In the genomic region with DNA sequence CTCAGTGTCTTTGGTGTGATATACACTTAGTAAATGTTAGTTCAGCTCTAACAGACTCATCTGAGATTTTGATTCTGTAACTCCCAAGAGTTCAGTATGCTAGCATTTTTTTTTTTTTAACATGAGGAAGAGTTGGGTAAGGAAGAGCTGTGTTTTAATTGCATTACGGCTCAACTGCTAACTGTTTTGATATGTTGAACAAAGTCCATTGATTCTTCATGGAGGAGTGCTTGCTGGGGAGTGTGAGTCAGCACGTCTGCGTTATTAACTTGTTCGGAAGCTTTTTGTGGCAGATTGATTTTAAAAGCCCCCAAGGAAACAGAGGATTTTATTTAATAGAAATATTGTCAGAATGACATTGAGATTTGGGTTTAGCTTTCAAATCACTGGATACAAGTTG, we compare ENCODE assay signal across 13 cellular contexts. TPM values are rescaled to one million over a fixed set of nuclear protein-coding genes. Genes with fewer than 3 reads are reported as not detected.
DNase-seq lines count a peak whose midpoint lies in the region; ATAC-seq and TF ChIP-seq lines count a peak whose summit lies in the region.
"Had no signal": no experiment of that assay in that cellular context is flagged by ENCODE, and none has a peak within 500 bp of the region (broad histone marks: within the 10 kb centered on the region; RNA-seq: fewer than 3 reads in every experiment).

No MANE protein-coding gene starts in this region.

- no peak overlapping the region for H3K18ac ChIP-seq in H9 (ENCODE audit: insufficient read length, low read depth, low read length)

- intact Hi-C loops in A673 (cut with micrococcal nuclease; ENCODE audit: unreplicated experiment), result no loop called here
- intact Hi-C loops in mucosa of descending colon (cut with DNase I, micrococcal nuclease), result no loop called here

- H3K27ac ChIP-seq in A673 (ENCODE audit: low read depth, low read length, poor library complexity, severe bottlenecking) (peak overlapping the region; percentile 65), H9 (ENCODE audit: insufficient read length, low read depth, low read length) (no peak overlapping the region)
- H3K27ac ChIP-seq: SJCRH30 had no signal

- H3K79me2 ChIP-seq in H9 (ENCODE audit: insufficient read depth, low read length), result peaks cover 2% of the 10 kb centered on the region; the same call in 1 of the 2 replicates

- no peak overlapping the region for H2AK5ac ChIP-seq in H9 (ENCODE audit: insufficient read length, low read length)

- H3K9ac ChIP-seq in H9 (ENCODE audit: extremely low read depth, insufficient read length, low read length), result no peak overlapping the region

- POLR2A ChIA-PET in A673 (lab: Charles Lee; ENCODE audit: low non-redundant PET), result no interaction called here

- no peak overlapping the region for H3K23ac ChIP-seq in H9 (ENCODE audit: insufficient read length, low read depth, low read length)

- H3K27ac Mint-ChIP-seq in H9, result peak overlapping the region; percentile 28 to 82 (median 77); a peak in 6 of 7 replicates

- TF ChIP-seq CTCF in A673 (conservative IDR thresholded peaks at IDR 0.05; ENCODE audit: low read depth, low read length) (no peak), H9 (conservative IDR thresholded peaks at IDR 0.05) (no peak), mucosa of descending colon (IDR thresholded peaks at IDR 0.05) (no peak)

- H4K5ac ChIP-seq in H9 (ENCODE audit: insufficient read length, low read depth, low read length), result no peak overlapping the region

- H3K9me3 ChIP-seq in A673 (ENCODE audit: low read depth, low read length, poor library complexity, severe bottlenecking), result no peaks in the 10 kb centered on the region
- H3K9me3 ChIP-seq in H9 (ENCODE audit: control insufficient read depth, low read depth, low read length), result no peaks in the 10 kb centered on the region
- H3K9me3 ChIP-seq in mucosa of descending colon, result no peaks in the 10 kb centered on the region
- H3K9me3 ChIP-seq in MG63, result no peaks in the 10 kb centered on the region
- H3K9me3 ChIP-seq: SJCRH30 had no signal

- in situ Hi-C loops in ACHN (cut with HindIII; ENCODE audit: low pct_ligation_motif_present, low pct_unique_long_range_greater_than_20kb, low sequenced_read_pairs), result no loop called here

- CTCF ChIA-PET in A673 (lab: Charles Lee), result no interaction called here

- H3K27me3 ChIP-seq in A673 (replicated peaks; ENCODE audit: insufficient read depth, low read depth, low read length, poor library complexity) (no peaks in the 10 kb centered on the region), H9 (ENCODE audit: insufficient read depth, low read length) (no peaks in the 10 kb centered on the region), MG63 (no peaks in the 10 kb centered on the region)
- H3K27me3 ChIP-seq: SJCRH30 had no signal

- H3K4ac ChIP-seq in H9 (ENCODE audit: low read depth, low read length), result no peak overlapping the region

- H3K4me1 ChIP-seq in A673 (ENCODE audit: insufficient read depth, low read length, poor library complexity, severe bottlenecking) (peaks cover 30% of the 10 kb centered on the region), H9 (ENCODE audit: insufficient read depth, low read length) (peaks cover 7% of the 10 kb centered on the region; the same call in 1 of the 2 replicates), mucosa of descending colon (ENCODE audit: low read depth) (peaks cover 23% of the 10 kb centered on the region)
- H3K4me1 ChIP-seq: SJCRH30 had no signal

- H2BK20ac ChIP-seq in H9 (ENCODE audit: low read depth, low read length, poor library complexity, severe bottlenecking), result no peak overlapping the region

- H3K27me3 Mint-ChIP-seq in H9 (ENCODE audit: low read depth), result no peaks in the 10 kb centered on the region

- peaks cover 6% of the 10 kb centered on the region for H3K79me1 ChIP-seq in H9 (ENCODE audit: insufficient read depth, low read depth, low read length, poor library complexity, severe bottlenecking)

- no peak overlapping the region for H2BK12ac ChIP-seq in H9 (ENCODE audit: insufficient read length, low read depth, low read length)

- H3K36me3 ChIP-seq in A673 (ENCODE audit: insufficient read depth, low read length, poor library complexity, severe bottlenecking) (no peaks in the 10 kb centered on the region), mucosa of descending colon (ENCODE audit: low read depth) (no peaks in the 10 kb centered on the region), MG63 (no peaks in the 10 kb centered on the region)
- H3K36me3 ChIP-seq: SJCRH30 had no signal

- no CpG with 5 or more reads among the region's 4 CpGs for WGBS in H9 (ENCODE audit: extremely low coverage, insufficient read length, low lambda C conversion rate)

- no peak overlapping the region for H2BK15ac ChIP-seq in H9 (ENCODE audit: low read depth, low read length)

- no peak overlapping the region for H4K8ac ChIP-seq in H9 (replicated peaks; ENCODE audit: insufficient read length, low read depth, low read length)

- H4K91ac ChIP-seq in H9 (ENCODE audit: insufficient read length, low read depth, low read length), result no peak overlapping the region

- H2BK120ac ChIP-seq in H9 (ENCODE audit: low read depth, low read length, poor library complexity, severe bottlenecking), result no peak overlapping the region

- no peak overlapping the region for H2BK5ac ChIP-seq in H9 (ENCODE audit: insufficient read length, low read length)

- no peak overlapping the region for H3K56ac ChIP-seq in H9 (ENCODE audit: insufficient read length, low read depth, low read length)

- H4K20me1 ChIP-seq in H9 (ENCODE audit: control insufficient read depth, insufficient read depth, insufficient read length), result no peaks in the 10 kb centered on the region

- H3K23me2 ChIP-seq in H9 (ENCODE audit: insufficient read length, low read depth, low read length, poor library complexity, severe bottlenecking), result no peaks in the 10 kb centered on the region

- no peak overlapping the region for H3K14ac ChIP-seq in H9 (ENCODE audit: insufficient read depth, low read length)

- H3K36me3 Mint-ChIP-seq in H9 (ENCODE audit: insufficient read depth in 1 of 3, low read depth in 3 of 3), result peaks cover 3 to 8% (median 6%) of the 10 kb centered on the region in 3 experiments; a peak in 6 of 7 replicates

- no TSS peak for BruUV-seq in A673 (replicated peaks; lab: Mats Ljungman, UMichigan)

- peak; percentile 46 for DNase-seq in A673 (ENCODE audit: low spot score)
- DNase-seq in H9, result no peak
- peak; percentile 38 for DNase-seq in astrocyte of the hippocampus (ENCODE audit: low read depth, low spot score)
- peak in 1 of 3 donors; percentile 48 for DNase-seq in mucosa of descending colon
- DNase-seq in MG63, result no peak
- no peak for DNase-seq in dedifferentiated amniotic fluid mesenchymal stem cell (ENCODE audit: extremely low spot score)
- DNase-seq in ACHN, result no peak
- DNase-seq: activated CD4-positive, alpha-beta T cell treated with anti-CD3 and anti-CD28 coated beads for 1 hour; aorta; NCI-H524; occipital lobe; SJCRH30 had no signal

- H2AFZ ChIP-seq in H9 (ENCODE audit: low read length), result no peak overlapping the region

- peaks cover 24 to 29% of the 10 kb centered on the region in 2 experiments for H3K4me1 Mint-ChIP-seq in H9

- no peaks in the 10 kb centered on the region for H3K9me3 Mint-ChIP-seq in H9

- no peak overlapping the region for H3K4me3 Mint-ChIP-seq in H9

- no peak overlapping the region for H3K4me2 ChIP-seq in H9 (ENCODE audit: insufficient read depth, insufficient read length, low read length)

- H3K4me3 ChIP-seq in A673 (ENCODE audit: low read depth, low read length, poor library complexity, severe bottlenecking) (no peak overlapping the region), mucosa of descending colon (no peak overlapping the region), MG63 (no peak overlapping the region)
- H3K4me3 ChIP-seq: SJCRH30 had no signal

- no peak overlapping the region for H3T11ph ChIP-seq in H9 (ENCODE audit: low read length)

- ATAC-seq in mucosa of descending colon, result peak; percentile 74
- no peak for ATAC-seq in GM18498 (IDR thresholded peaks at IDR 0.05; ENCODE audit: unreplicated experiment)

RNA-seq across cellular contexts. Expression of gene PITPNC1, which starts 45.8 kb away (rescaled TPM):
- 34.2 and 35.5 TPM in 2 replicates for total RNA-seq in A673 (2021)
- total RNA-seq in H9 (2021), result 37.5 and 39.1 TPM in 2 replicates
- 10 to 100 TPM; 10.7 to 11.4 (median 10.9) TPM for total RNA-seq in mucosa of descending colon
- 0.49 and 0.99 TPM in 2 replicates for total RNA-seq in MG63 (2014; rRNA removed; shearing (Covaris generic); ENCODE audit: low replicate concordance)

RNA-seq across cellular contexts. Expression of gene PSMD12, which starts 56.5 kb away (rescaled TPM):
- total RNA-seq in A673 (2021) (165 and 192 TPM in 2 replicates), H9 (2021) (90.5 and 92.9 TPM in 2 replicates), mucosa of descending colon (10 to 100 TPM; 33.5 to 59.8 (median 41.2) TPM)
- total RNA-seq in MG63 (2014; rRNA removed; shearing (Covaris generic); ENCODE audit: low replicate concordance), result 20.5 and 53.9 TPM in 2 replicates

Comparison
In these comparisons a context has a peak if more than half of its experiments do, and no peak if none do; other contexts are left out.
1. DNase-seq: peak in A673 (single experiment) and astrocyte of the hippocampus (single experiment); none in H9 (single experiment), MG63 (single experiment), dedifferentiated amniotic fluid mesenchymal stem cell (single experiment) and ACHN (single experiment).